Comparison of ENCODE assay signal across 1 cellular context in the genomic region with DNA sequence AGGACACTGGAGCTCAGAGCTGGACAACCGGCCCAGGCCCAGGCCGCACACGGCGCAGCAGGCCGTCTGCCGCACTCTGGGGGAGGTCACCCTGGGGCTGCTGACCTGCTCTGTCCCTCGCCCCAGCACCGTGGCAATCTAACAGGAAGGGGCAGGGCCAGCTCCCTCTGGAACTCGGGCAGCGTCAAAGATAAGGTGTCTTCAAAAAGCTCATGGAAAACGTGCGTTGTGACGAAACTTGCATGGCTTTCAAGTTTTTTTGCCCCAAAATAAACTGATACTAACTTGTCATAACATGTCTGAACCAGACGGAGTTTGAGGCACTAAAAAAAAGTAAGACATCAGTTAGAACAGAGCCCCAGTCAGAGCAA.
TF ChIP-seq lines count a peak whose summit lies in the region.

No MANE protein-coding gene starts in this region.

TF ChIP-seq in H1, 55 proteins besides CTCF, POLR2A, EP300 and RAD21:
- TF ChIP-seq TAF1 (IDR thresholded peaks at IDR 0.05; ENCODE audit: low read depth, low read length) (no peak), RXRA (IDR thresholded peaks at IDR 0.05; ENCODE audit: insufficient read depth, low read depth, low read length) (no peak), KDM5A (IDR thresholded peaks at IDR 0.05; ENCODE audit: low read length) (no peak), HDAC2 (IDR thresholded peaks at IDR 0.05; ENCODE audit: borderline replicate concordance in 1 of 2, low read depth in 2 of 2, low read length in 2 of 2) (no peak), KDM1A (IDR thresholded peaks at IDR 0.05; ENCODE audit: borderline replicate concordance, low read length) (no peak), TBP (IDR thresholded peaks at IDR 0.05; ENCODE audit: low read depth, low read length) (no peak), TCF12 (IDR thresholded peaks at IDR 0.05; ENCODE audit: low read depth, low read length) (no peak), NANOG (IDR thresholded peaks at IDR 0.05; ENCODE audit: insufficient read depth, low read depth, low read length, poor library complexity, severe bottlenecking) (no peak), CHD1 (IDR thresholded peaks at IDR 0.05; ENCODE audit: low read depth, low read length) (no peak), CTBP2 (IDR thresholded peaks at IDR 0.05; ENCODE audit: borderline replicate concordance, insufficient read depth, insufficient read length, low read length) (no peak), SIX5 (IDR thresholded peaks at IDR 0.05; ENCODE audit: low read depth, low read length) (no peak), CEBPB (IDR thresholded peaks at IDR 0.05; ENCODE audit: low read depth, low read length) (no peak)
- TF ChIP-seq, protein P1, sequence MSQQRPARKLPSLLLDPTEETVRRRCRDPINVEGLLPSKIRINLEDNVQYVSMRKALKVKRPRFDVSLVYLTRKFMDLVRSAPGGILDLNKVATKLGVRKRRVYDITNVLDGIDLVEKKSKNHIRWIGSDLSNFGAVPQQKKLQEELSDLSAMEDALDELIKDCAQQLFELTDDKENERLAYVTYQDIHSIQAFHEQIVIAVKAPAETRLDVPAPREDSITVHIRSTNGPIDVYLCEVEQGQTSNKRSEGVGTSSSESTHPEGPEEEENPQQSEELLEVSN (IDR thresholded peaks at IDR 0.05), result no peak
- TF ChIP-seq, protein P2, sequence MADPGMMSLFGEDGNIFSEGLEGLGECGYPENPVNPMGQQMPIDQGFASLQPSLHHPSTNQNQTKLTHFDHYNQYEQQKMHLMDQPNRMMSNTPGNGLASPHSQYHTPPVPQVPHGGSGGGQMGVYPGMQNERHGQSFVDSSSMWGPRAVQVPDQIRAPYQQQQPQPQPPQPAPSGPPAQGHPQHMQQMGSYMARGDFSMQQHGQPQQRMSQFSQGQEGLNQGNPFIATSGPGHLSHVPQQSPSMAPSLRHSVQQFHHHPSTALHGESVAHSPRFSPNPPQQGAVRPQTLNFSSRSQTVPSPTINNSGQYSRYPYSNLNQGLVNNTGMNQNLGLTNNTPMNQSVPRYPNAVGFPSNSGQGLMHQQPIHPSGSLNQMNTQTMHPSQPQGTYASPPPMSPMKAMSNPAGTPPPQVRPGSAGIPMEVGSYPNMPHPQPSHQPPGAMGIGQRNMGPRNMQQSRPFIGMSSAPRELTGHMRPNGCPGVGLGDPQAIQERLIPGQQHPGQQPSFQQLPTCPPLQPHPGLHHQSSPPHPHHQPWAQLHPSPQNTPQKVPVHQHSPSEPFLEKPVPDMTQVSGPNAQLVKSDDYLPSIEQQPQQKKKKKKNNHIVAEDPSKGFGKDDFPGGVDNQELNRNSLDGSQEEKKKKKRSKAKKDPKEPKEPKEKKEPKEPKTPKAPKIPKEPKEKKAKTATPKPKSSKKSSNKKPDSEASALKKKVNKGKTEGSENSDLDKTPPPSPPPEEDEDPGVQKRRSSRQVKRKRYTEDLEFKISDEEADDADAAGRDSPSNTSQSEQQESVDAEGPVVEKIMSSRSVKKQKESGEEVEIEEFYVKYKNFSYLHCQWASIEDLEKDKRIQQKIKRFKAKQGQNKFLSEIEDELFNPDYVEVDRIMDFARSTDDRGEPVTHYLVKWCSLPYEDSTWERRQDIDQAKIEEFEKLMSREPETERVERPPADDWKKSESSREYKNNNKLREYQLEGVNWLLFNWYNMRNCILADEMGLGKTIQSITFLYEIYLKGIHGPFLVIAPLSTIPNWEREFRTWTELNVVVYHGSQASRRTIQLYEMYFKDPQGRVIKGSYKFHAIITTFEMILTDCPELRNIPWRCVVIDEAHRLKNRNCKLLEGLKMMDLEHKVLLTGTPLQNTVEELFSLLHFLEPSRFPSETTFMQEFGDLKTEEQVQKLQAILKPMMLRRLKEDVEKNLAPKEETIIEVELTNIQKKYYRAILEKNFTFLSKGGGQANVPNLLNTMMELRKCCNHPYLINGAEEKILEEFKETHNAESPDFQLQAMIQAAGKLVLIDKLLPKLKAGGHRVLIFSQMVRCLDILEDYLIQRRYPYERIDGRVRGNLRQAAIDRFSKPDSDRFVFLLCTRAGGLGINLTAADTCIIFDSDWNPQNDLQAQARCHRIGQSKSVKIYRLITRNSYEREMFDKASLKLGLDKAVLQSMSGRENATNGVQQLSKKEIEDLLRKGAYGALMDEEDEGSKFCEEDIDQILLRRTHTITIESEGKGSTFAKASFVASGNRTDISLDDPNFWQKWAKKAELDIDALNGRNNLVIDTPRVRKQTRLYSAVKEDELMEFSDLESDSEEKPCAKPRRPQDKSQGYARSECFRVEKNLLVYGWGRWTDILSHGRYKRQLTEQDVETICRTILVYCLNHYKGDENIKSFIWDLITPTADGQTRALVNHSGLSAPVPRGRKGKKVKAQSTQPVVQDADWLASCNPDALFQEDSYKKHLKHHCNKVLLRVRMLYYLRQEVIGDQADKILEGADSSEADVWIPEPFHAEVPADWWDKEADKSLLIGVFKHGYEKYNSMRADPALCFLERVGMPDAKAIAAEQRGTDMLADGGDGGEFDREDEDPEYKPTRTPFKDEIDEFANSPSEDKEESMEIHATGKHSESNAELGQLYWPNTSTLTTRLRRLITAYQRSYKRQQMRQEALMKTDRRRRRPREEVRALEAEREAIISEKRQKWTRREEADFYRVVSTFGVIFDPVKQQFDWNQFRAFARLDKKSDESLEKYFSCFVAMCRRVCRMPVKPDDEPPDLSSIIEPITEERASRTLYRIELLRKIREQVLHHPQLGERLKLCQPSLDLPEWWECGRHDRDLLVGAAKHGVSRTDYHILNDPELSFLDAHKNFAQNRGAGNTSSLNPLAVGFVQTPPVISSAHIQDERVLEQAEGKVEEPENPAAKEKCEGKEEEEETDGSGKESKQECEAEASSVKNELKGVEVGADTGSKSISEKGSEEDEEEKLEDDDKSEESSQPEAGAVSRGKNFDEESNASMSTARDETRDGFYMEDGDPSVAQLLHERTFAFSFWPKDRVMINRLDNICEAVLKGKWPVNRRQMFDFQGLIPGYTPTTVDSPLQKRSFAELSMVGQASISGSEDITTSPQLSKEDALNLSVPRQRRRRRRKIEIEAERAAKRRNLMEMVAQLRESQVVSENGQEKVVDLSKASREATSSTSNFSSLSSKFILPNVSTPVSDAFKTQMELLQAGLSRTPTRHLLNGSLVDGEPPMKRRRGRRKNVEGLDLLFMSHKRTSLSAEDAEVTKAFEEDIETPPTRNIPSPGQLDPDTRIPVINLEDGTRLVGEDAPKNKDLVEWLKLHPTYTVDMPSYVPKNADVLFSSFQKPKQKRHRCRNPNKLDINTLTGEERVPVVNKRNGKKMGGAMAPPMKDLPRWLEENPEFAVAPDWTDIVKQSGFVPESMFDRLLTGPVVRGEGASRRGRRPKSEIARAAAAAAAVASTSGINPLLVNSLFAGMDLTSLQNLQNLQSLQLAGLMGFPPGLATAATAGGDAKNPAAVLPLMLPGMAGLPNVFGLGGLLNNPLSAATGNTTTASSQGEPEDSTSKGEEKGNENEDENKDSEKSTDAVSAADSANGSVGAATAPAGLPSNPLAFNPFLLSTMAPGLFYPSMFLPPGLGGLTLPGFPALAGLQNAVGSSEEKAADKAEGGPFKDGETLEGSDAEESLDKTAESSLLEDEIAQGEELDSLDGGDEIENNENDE (IDR thresholded peaks at IDR 0.05; ENCODE audit: insufficient replicate concordance, low read length), result no peak
TF ChIP-seq in H1: peak in this region for 0.
